22 cellular contexts compared by ENCODE assay signal in genomic region chr17:63450551-63450950, GRCh38. TPM values are rescaled to one million over a fixed set of nuclear protein-coding genes. Genes with fewer than 3 reads are reported as not detected.
A peak's percentile ranks its signal among the peaks of the same experiment; 100 is the strongest.
DNase-seq lines count a peak whose midpoint lies in the region; ATAC-seq, FAIRE-seq and TF ChIP-seq lines count a peak whose summit lies in the region.
"Had no signal": no experiment of that assay in that cellular context is flagged by ENCODE, and none has a peak within 500 bp of the region (broad histone marks: within the 10 kb centered on the region; RNA-seq: fewer than 3 reads in every experiment).

No MANE protein-coding gene starts in this region.

- no peak overlapping the region for H3K27ac ChIP-seq in astrocyte (ENCODE audit: low read depth, low read length)
- H3K27ac ChIP-seq: KMS-11, sigmoid colon had no signal

- H4K20me1 ChIP-seq in astrocyte (ENCODE audit: insufficient read depth, low read length) = no peaks in the 10 kb centered on the region

- ATAC-seq in GM18870 (IDR thresholded peaks at IDR 0.05; ENCODE audit: unreplicated experiment) = no peak
- ATAC-seq: activated CD4-positive, alpha-beta T cell treated with anti-CD3 and anti-CD28 coated beads for 36 hours had no signal

- no peak overlapping the region for H3K27ac Mint-ChIP-seq in astrocyte (ENCODE audit: unreplicated experiment)
- H3K27ac Mint-ChIP-seq: activated CD4-positive, alpha-beta T cell treated with anti-CD3 and anti-CD28 coated beads for 36 hours had no signal

- H3K27me3 Mint-ChIP-seq in astrocyte (ENCODE audit: low read depth, unreplicated experiment) = peaks cover 19% of the 10 kb centered on the region

- H3K27me3 ChIP-seq in astrocyte (ENCODE audit: insufficient read depth, low read length) = no peaks in the 10 kb centered on the region
- H3K27me3 ChIP-seq: BE2C, sigmoid colon had no signal

- no peaks in the 10 kb centered on the region for H3K9me3 ChIP-seq in astrocyte (ENCODE audit: insufficient read depth, low read depth, low read length)
- H3K9me3 ChIP-seq: BE2C, sigmoid colon had no signal

- no peaks in the 10 kb centered on the region for H3K79me2 ChIP-seq in astrocyte (ENCODE audit: insufficient read depth, low read length)

- H3K36me3 ChIP-seq in astrocyte (ENCODE audit: insufficient read depth, low read length) = no peaks in the 10 kb centered on the region
- H3K36me3 ChIP-seq: BE2C, sigmoid colon had no signal

- H3K4me1 Mint-ChIP-seq in astrocyte (ENCODE audit: low read depth, unreplicated experiment) = peaks cover 8% of the 10 kb centered on the region

- peak overlapping the region; percentile 32 for H3K4me2 ChIP-seq in astrocyte (ENCODE audit: low read length)
- H3K4me2 ChIP-seq: KMS-11 had no signal

- FAIRE-seq in astrocyte (lab: Jason Lieb, UNC) (no peak), urothelium cell line (lab: Jason Lieb, UNC) (no peak)
- FAIRE-seq: frontal cortex, H54 had no signal

- TF ChIP-seq CTCF in astrocyte (IDR thresholded peaks at IDR 0.05; ENCODE audit: insufficient read depth, low read depth, low read length) = no peak
- TF ChIP-seq CTCF in GM10266 (IDR thresholded peaks at IDR 0.05; ENCODE audit: control insufficient read depth, insufficient read depth, low read depth, missing control alignments) = no peak

- peaks cover 6% of the 10 kb centered on the region for H3K9me3 Mint-ChIP-seq in astrocyte (ENCODE audit: unreplicated experiment)

- DNase-seq in stimulated activated CD4-positive, alpha-beta T cell treated with anti-CD3 and anti-CD28 coated beads, Interleukin-15, amount 100 ng/mL, for 24 hours = peak; percentile 11
- no peak for DNase-seq in stimulated activated CD4-positive, alpha-beta T cell treated with anti-CD3 and anti-CD28 coated beads, Interleukin-4, amount 100 ng/mL, for 1 hour
- DNase-seq in Kasumi-1 (lab: John Stamatoyannopoulos, UW) = peak; percentile 42 to 51
- peak; percentile 16 for DNase-seq in astrocyte (ENCODE audit: low read depth)
- DNase-seq in urothelium cell line (ENCODE audit: low spot score) = peak; percentile 68
- no peak for DNase-seq in GM10266 (ENCODE audit: extremely low spot score)
- no peak for DNase-seq in activated T-cell treated with anti-CD3 and anti-CD28 coated beads for 4 hours
- DNase-seq: activated CD4-positive, alpha-beta T cell treated with anti-CD3 and anti-CD28 coated beads for 36 hours; activated T-cell treated with anti-CD3 and anti-CD28 coated beads, Interleukin-2, amount 50 U/mL, for 48 hours; amygdala; BE2C; DMS53; mesendoderm; NCI-H1930; NCI-H748 treated with DMSO at 0.1 percent for 48 hours; sigmoid colon; stimulated activated CD4-positive, alpha-beta T cell treated with anti-CD3 and anti-CD28 coated beads, Interleukin-4, amount 100 ng/mL, for 4 hours had no signal

- no peak overlapping the region for H3K4me3 ChIP-seq in astrocyte (ENCODE audit: insufficient read depth, low read depth, low read length)
- H3K4me3 ChIP-seq: sigmoid colon had no signal

- H3K36me3 Mint-ChIP-seq in astrocyte (ENCODE audit: low read depth, unreplicated experiment) = peaks cover 4% of the 10 kb centered on the region

- peak overlapping the region; percentile 7 for H2AFZ ChIP-seq in astrocyte (ENCODE audit: low read depth, low read length)

- no peak overlapping the region for H3K4me3 Mint-ChIP-seq in astrocyte (ENCODE audit: unreplicated experiment)
- H3K4me3 Mint-ChIP-seq: activated CD4-positive, alpha-beta T cell treated with anti-CD3 and anti-CD28 coated beads for 36 hours; neural crest cell had no signal

- peaks cover 19% of the 10 kb centered on the region for H3K4me1 ChIP-seq in astrocyte (ENCODE audit: insufficient read depth, low read length)

- H3K9ac ChIP-seq in astrocyte (ENCODE audit: low read length) = no peak overlapping the region
- H3K9ac ChIP-seq: KMS-11 had no signal

RNA-seq across cellular contexts. Expression of gene CYB561, which starts 4.4 kb away (rescaled TPM):
- 8.1 and 8.3 TPM in 2 replicates for total RNA-seq in astrocyte

RNA-seq across cellular contexts. Expression of gene ACE, which starts 26.3 kb away (rescaled TPM):
- total RNA-seq in astrocyte = 0.87 and 1.0 TPM in 2 replicates

Comparison
In these comparisons a context has a peak if more than half of its experiments do, and no peak if none do; other contexts are left out.
1. DNase-seq: peak in stimulated activated CD4-positive, alpha-beta T cell treated with anti-CD3 and anti-CD28 coated beads, Interleukin-15, amount 100 ng/mL, for 24 hours (single experiment), Kasumi-1 (2 of 2), astrocyte (single experiment) and urothelium cell line (single experiment); none in stimulated activated CD4-positive, alpha-beta T cell treated with anti-CD3 and anti-CD28 coated beads, Interleukin-4, amount 100 ng/mL, for 1 hour (single experiment), GM10266 (single experiment) and activated T-cell treated with anti-CD3 and anti-CD28 coated beads for 4 hours (single experiment).